In genomic region chr7:116862234-116863167, GRCh38 we compare ENCODE assay signal across 2 cellular contexts.
A peak's percentile ranks its signal among the peaks of the same experiment; 100 is the strongest.
TF ChIP-seq lines count a peak whose summit lies in the region.

TSS of gene CAPZA2 (plus strand) at chr7:116862587. CDS start at chr7:116862612, 25 bp downstream.

TF ChIP-seq in A549, 52 proteins besides CTCF, POLR2A, EP300 and RAD21 (continued from another document):
- TF ChIP-seq ZSCAN20 (CRISPR knock-in tag; IDR thresholded peaks at IDR 0.05) (no peak), SREBF2 (IDR thresholded peaks at IDR 0.05) (no peak), FOSL2 (IDR thresholded peaks at IDR 0.05) (no peak), FOSL2 (CRISPR knock-in tag; IDR thresholded peaks at IDR 0.05) (no peak), ZNF302 (CRISPR knock-in tag; IDR thresholded peaks at IDR 0.05) (no peak), BCL3 (IDR thresholded peaks at IDR 0.05) (peak; percentile 87), HEYL (CRISPR knock-in tag; IDR thresholded peaks at IDR 0.05) (no peak), ZC3H11A (IDR thresholded peaks at IDR 0.05) (no peak), EHMT2 (IDR thresholded peaks at IDR 0.05; ENCODE audit: low read depth) (no peak), GATA3 (IDR thresholded peaks at IDR 0.05; ENCODE audit: borderline replicate concordance) (no peak)

TF ChIP-seq in GM12878, 131 proteins besides CTCF, POLR2A, EP300 and RAD21 (continued from another document):
- TF ChIP-seq ESRRA (IDR thresholded peaks at IDR 0.05; ENCODE audit: low read length) (peak; percentile 18; the same call in 1 of the 2 replicates), USF2 (IDR thresholded peaks at IDR 0.05; ENCODE audit: borderline replicate concordance, low read depth, low read length) (peak; percentile 2; the same call in 1 of the 2 replicates), FOXK2 (IDR thresholded peaks at IDR 0.05) (no peak), NRF1 (conservative IDR thresholded peaks at IDR 0.05; ENCODE audit: low read depth, low read length) (peak; percentile 93), FOXM1 (IDR thresholded peaks at IDR 0.05; ENCODE audit: low read depth, low read length) (no peak), CUX1 (IDR thresholded peaks at IDR 0.05; ENCODE audit: insufficient replicate concordance, low read depth, low read length) (no peak), KLF5 (IDR thresholded peaks at IDR 0.05; ENCODE audit: partially characterized antibody) (peak; percentile 35), PKNOX1 (IDR thresholded peaks at IDR 0.05) (peak; percentile 90), REST (IDR thresholded peaks at IDR 0.05; ENCODE audit: low read depth, low read length) (peak; percentile 37; the same call in 1 of the 2 replicates), BACH1 (IDR thresholded peaks at IDR 0.05; ENCODE audit: borderline replicate concordance) (peak; percentile 67; the same call in 1 of the 2 replicates), PAX8 (IDR thresholded peaks at IDR 0.05) (no peak), SIN3A (IDR thresholded peaks at IDR 0.05; ENCODE audit: low read depth, low read length) (peak; percentile 22; the same call in 1 of the 2 replicates), EED (IDR thresholded peaks at IDR 0.05; ENCODE audit: low read depth) (0 out of 2 replicates have a peak, but pooled peaks have one; percentile 9), RB1 (IDR thresholded peaks at IDR 0.05; ENCODE audit: borderline replicate concordance) (peak; percentile 71; the same call in 1 of the 2 replicates), EGR1 (IDR thresholded peaks at IDR 0.05; ENCODE audit: borderline replicate concordance in 1 of 2, low read depth in 2 of 2, low read length in 2 of 2) (peak in 1 of 2 experiments; percentile 89; a peak in 2 of 3 replicates), CHD1 (IDR thresholded peaks at IDR 0.05; ENCODE audit: low read depth, low read length) (peak; percentile 79; the same call in 1 of the 2 replicates), SMARCA5 (IDR thresholded peaks at IDR 0.05) (peak; percentile 67; the same call in 1 of the 2 replicates), IRF3 (IDR thresholded peaks at IDR 0.05) (0 out of 2 replicates have a peak, but pooled peaks have one; percentile 28)
